Comparison of ENCODE assay signal across 1 cellular context in genomic region chr19:4911314-4911713, GRCh38.
TF ChIP-seq lines count a peak whose summit lies in the region.

No MANE protein-coding gene starts in this region.

TF ChIP-seq in H1, 55 proteins besides CTCF, POLR2A, EP300 and RAD21:
- no peak for TF ChIP-seq EZH2 (IDR thresholded peaks at IDR 0.05; ENCODE audit: low read depth, low read length, severe bottlenecking)
- TF ChIP-seq YY1 (IDR thresholded peaks at IDR 0.05; ENCODE audit: low read depth, low read length), result no peak
- no peak for TF ChIP-seq ATF3 (IDR thresholded peaks at IDR 0.05; ENCODE audit: insufficient read depth, low read depth, low read length)
- no peak for TF ChIP-seq SUZ12 (IDR thresholded peaks at IDR 0.05; ENCODE audit: low read length)
- TF ChIP-seq CBX5 (IDR thresholded peaks at IDR 0.05; ENCODE audit: low read depth, low read length), result no peak
- TF ChIP-seq ASH2L (IDR thresholded peaks at IDR 0.05; ENCODE audit: low read length), result no peak
- TF ChIP-seq HDAC2 (IDR thresholded peaks at IDR 0.05; ENCODE audit: borderline replicate concordance in 1 of 2, low read depth in 2 of 2, low read length in 2 of 2), result no peak
- no peak for TF ChIP-seq RBBP5 (IDR thresholded peaks at IDR 0.05; ENCODE audit: borderline replicate concordance, low read depth, low read length)
- no peak for TF ChIP-seq SRF (IDR thresholded peaks at IDR 0.05; ENCODE audit: low read depth, low read length)
